ENCODE assay signal across 8 cellular contexts in genomic region chr1:64019818-64020217, GRCh38.
A peak's percentile ranks its signal among the peaks of the same experiment; 100 is the strongest.
DNase-seq lines count a peak whose midpoint lies in the region; ATAC-seq and TF ChIP-seq lines count a peak whose summit lies in the region.

No MANE protein-coding gene starts in this region.

- H3K36me3 Mint-ChIP-seq in activated naive CD4-positive, alpha-beta T cell treated with anti-CD3 and anti-CD28 coated beads, Interleukin-2, amount 10 ng/mL, durations not matched to agents 7 days and 5 days, result no peaks in the 10 kb centered on the region
- H3K36me3 Mint-ChIP-seq in memory B cell (peaks cover 1% of the 10 kb centered on the region), progenitor cell of endocrine pancreas (ENCODE audit: insufficient read depth) (peaks cover 10% of the 10 kb centered on the region)

- H3K27ac Mint-ChIP-seq in activated naive CD4-positive, alpha-beta T cell treated with anti-CD3 and anti-CD28 coated beads, Interleukin-2, amount 10 ng/mL, durations not matched to agents 7 days and 5 days, result no peak overlapping the region
- H3K27ac Mint-ChIP-seq in memory B cell, result no peak overlapping the region
- no peak overlapping the region for H3K27ac Mint-ChIP-seq in progenitor cell of endocrine pancreas

- CTCF ChIA-PET in activated naive CD4-positive, alpha-beta T cell treated with anti-CD3 and anti-CD28 coated beads, Interleukin-2, amount 10 ng/mL, durations not matched to agents 7 days and 5 days (lab: Charles Lee), result no interaction called here

- TF ChIP-seq CTCF in progenitor cell of endocrine pancreas (IDR thresholded peaks at IDR 0.05; ENCODE audit: unreplicated experiment), result no peak

- no peaks in the 10 kb centered on the region for H3K9me3 Mint-ChIP-seq in activated naive CD4-positive, alpha-beta T cell treated with anti-CD3 and anti-CD28 coated beads, Interleukin-2, amount 10 ng/mL, durations not matched to agents 7 days and 5 days
- H3K9me3 Mint-ChIP-seq in memory B cell (no peaks in the 10 kb centered on the region), progenitor cell of endocrine pancreas (ENCODE audit: low read depth) (no peaks in the 10 kb centered on the region)

- H3K4me1 Mint-ChIP-seq in activated naive CD4-positive, alpha-beta T cell treated with anti-CD3 and anti-CD28 coated beads, Interleukin-2, amount 10 ng/mL, durations not matched to agents 7 days and 5 days, result peaks cover 16% of the 10 kb centered on the region
- H3K4me1 Mint-ChIP-seq in memory B cell (peaks cover 8% of the 10 kb centered on the region), progenitor cell of endocrine pancreas (ENCODE audit: low read depth) (peaks cover 5% of the 10 kb centered on the region)

- peak; percentile 47 for DNase-seq in activated naive CD4-positive, alpha-beta T cell treated with anti-CD3 and anti-CD28 coated beads, Interleukin-2, amount 10 ng/mL, durations not matched to agents 7 days and 5 days
- no peak for DNase-seq in activated naive CD4-positive, alpha-beta T cell treated with Interleukin-2 at 50 U/mL for 16 hours
- DNase-seq in astrocyte of the hippocampus (ENCODE audit: low read depth, low spot score), result peak; percentile 85
- no peak for DNase-seq in memory B cell (ENCODE audit: low spot score in 2 of 2)
- no peak for DNase-seq in progenitor cell of endocrine pancreas (ENCODE audit: low spot score, unreplicated experiment)
- no peak for DNase-seq in NCI-H446 (lab: John Stamatoyannopoulos, UW)

- no peaks in the 10 kb centered on the region for H3K27me3 Mint-ChIP-seq in activated naive CD4-positive, alpha-beta T cell treated with anti-CD3 and anti-CD28 coated beads, Interleukin-2, amount 10 ng/mL, durations not matched to agents 7 days and 5 days
- H3K27me3 Mint-ChIP-seq in memory B cell (no peaks in the 10 kb centered on the region), progenitor cell of endocrine pancreas (no peaks in the 10 kb centered on the region)

- H3K4me3 Mint-ChIP-seq in activated naive CD4-positive, alpha-beta T cell treated with anti-CD3 and anti-CD28 coated beads, Interleukin-2, amount 10 ng/mL, durations not matched to agents 7 days and 5 days, result peak overlapping the region; percentile 0
- peak overlapping the region; percentile 2 for H3K4me3 Mint-ChIP-seq in memory B cell
- no peak overlapping the region for H3K4me3 Mint-ChIP-seq in progenitor cell of endocrine pancreas (ENCODE audit: low read depth)

- peak; percentile 56 for ATAC-seq in HG03520 (IDR thresholded peaks at IDR 0.05; ENCODE audit: unreplicated experiment)
- ATAC-seq in memory B cell (ENCODE audit: low read depth), result peak; percentile 63
- no peak for ATAC-seq in HG03025 (IDR thresholded peaks at IDR 0.05; ENCODE audit: low FRiP score, unreplicated experiment)

Comparison
In these comparisons a context has a peak if more than half of its experiments do, and no peak if none do; other contexts are left out.
1. DNase-seq: peak in activated naive CD4-positive, alpha-beta T cell treated with anti-CD3 and anti-CD28 coated beads, Interleukin-2, amount 10 ng/mL, durations not matched to agents 7 days and 5 days (single experiment) and astrocyte of the hippocampus (single experiment); none in activated naive CD4-positive, alpha-beta T cell treated with Interleukin-2 at 50 U/mL for 16 hours (single experiment), memory B cell (0 of 2), progenitor cell of endocrine pancreas (single experiment) and NCI-H446 (0 of 2).